In genomic region chr3:160564205-160564922, GRCh38 we compare ENCODE assay signal across 8 cellular contexts. TPM values are rescaled to one million over a fixed set of nuclear protein-coding genes. Genes with fewer than 3 reads are reported as not detected.
DNase-seq lines count a peak whose midpoint lies in the region; ATAC-seq and TF ChIP-seq lines count a peak whose summit lies in the region.

No MANE protein-coding gene starts in this region.

- ATAC-seq in heart right ventricle (no peak), left cardiac atrium (no peak), HG02610 (IDR thresholded peaks at IDR 0.05; ENCODE audit: unreplicated experiment) (no peak)

- TF ChIP-seq CTCF in heart right ventricle (IDR thresholded peaks at IDR 0.05) = no peak
- TF ChIP-seq CTCF in coronary artery (IDR thresholded peaks at IDR 0.05) = no peak
- no peak for TF ChIP-seq CTCF in vagina (IDR thresholded peaks at IDR 0.05)

- H3K4me3 ChIP-seq in heart right ventricle (peak overlapping the region; percentile 46 to 90 (median 70)), coronary artery (peak overlapping the region; percentile 88), muscle layer of duodenum (ENCODE audit: low read depth in 1 of 2, low read length in 2 of 2) (peak overlapping the region; percentile 65 to 78), vagina (peak overlapping the region; percentile 87 to 90)

- H3K4me1 ChIP-seq in heart right ventricle (peaks cover 0 to 65% (median 59%) of the 10 kb centered on the region in 9 donors), muscle layer of duodenum (ENCODE audit: control insufficient read depth in 1 of 2, insufficient read depth in 2 of 2, low read length in 2 of 2) (peaks cover 9 to 46% of the 10 kb centered on the region in 2 donors), vagina (peaks cover 59% of the 10 kb centered on the region)

- H3K36me3 ChIP-seq in heart right ventricle (peaks cover 0 to 16% (median 0%) of the 10 kb centered on the region in 9 donors), muscle layer of duodenum (ENCODE audit: control insufficient read depth in 1 of 2, insufficient read depth in 2 of 2, low read length in 2 of 2) (peaks cover 0 to 8% of the 10 kb centered on the region in 2 donors), vagina (no peaks in the 10 kb centered on the region)

- WGBS in heart right ventricle, 2 donors = 0 to 1% methylated on average over 29 to 38 of the region's 39 CpGs

- DNase-seq in heart right ventricle (peak in 1 of 2 donors; percentile 17), left cardiac atrium (no peak), OCI-M1 (lab: John Stamatoyannopoulos, UW) (peak; percentile 31), coronary artery (ENCODE audit: low spot score) (no peak), vagina (ENCODE audit: extremely low spot score in 2 of 2) (no peak), hepatic stellate cell (ENCODE audit: low spot score) (no peak)

- H3K27me3 ChIP-seq in heart right ventricle = no peaks in the 10 kb centered on the region
- H3K27me3 ChIP-seq in muscle layer of duodenum (ENCODE audit: low read depth, low read length) = no peaks in the 10 kb centered on the region
- no peaks in the 10 kb centered on the region for H3K27me3 ChIP-seq in vagina

- H3K9me3 ChIP-seq in heart right ventricle = no peaks in the 10 kb centered on the region
- H3K9me3 ChIP-seq in muscle layer of duodenum (ENCODE audit: control insufficient read depth in 1 of 2, low read length in 2 of 2) = no peaks in the 10 kb centered on the region
- H3K9me3 ChIP-seq in vagina = no peaks in the 10 kb centered on the region

- TF ChIP-seq POLR2A in vagina (IDR thresholded peaks at IDR 0.05) = no peak

- peak overlapping the region in 9 of 10 donors; percentile 90 to 99 (median 98) for H3K27ac ChIP-seq in heart right ventricle
- H3K27ac ChIP-seq in coronary artery = peak overlapping the region; percentile 97 to 99
- peak overlapping the region; percentile 83 for H3K27ac ChIP-seq in muscle layer of duodenum (ENCODE audit: low read length)
- H3K27ac ChIP-seq in vagina = peak overlapping the region; percentile 97

- intact Hi-C loops in heart right ventricle (cut with DNase I) (loop anchor here in 4 of 10 donors (2.0 to 10.0 kb wide), 2 partner anchors 190 kb away; partner anchors contain the start of gene PPM1L (in 3 of the 4)), left cardiac atrium (cut with DNase I) (no loop called here), vagina (cut with DNase I) (loop anchor here (10.0 kb wide), 1 partner anchor 190 kb away; the partner anchor contains the start of gene PPM1L)

RNA-seq across cellular contexts. Expression of gene KPNA4, which starts 1.0 kb away (rescaled TPM):
- total RNA-seq in heart right ventricle (100 to 1,000 TPM; 110 to 190 (median 151) TPM), left cardiac atrium (10 to 100 TPM; 88.2 to 95.7 TPM), vagina (24.8 TPM)
- 10 to 100 TPM; 21.6 to 21.7 TPM for polyA plus RNA-seq in heart right ventricle
